ENCODE assay signal across 35 cellular contexts in the genomic region with DNA sequence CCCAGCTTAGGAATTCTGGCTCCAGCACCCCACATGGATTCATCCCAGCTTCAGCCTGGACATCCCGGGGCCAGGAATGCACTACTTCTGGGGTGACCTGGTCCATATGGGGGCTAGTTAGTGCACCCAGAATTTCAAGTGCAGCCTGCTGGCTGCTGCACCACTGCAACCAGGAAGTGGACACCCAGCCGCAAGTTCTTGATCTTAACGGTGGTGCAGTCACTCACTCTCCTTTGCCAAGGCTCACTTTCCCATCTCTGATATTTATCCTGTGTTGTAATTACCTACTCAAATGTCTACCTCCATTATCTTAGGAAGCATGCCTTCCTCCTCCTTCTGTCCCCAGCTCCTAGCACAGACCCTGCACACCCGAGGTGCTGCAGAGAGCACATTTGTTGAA.
"Had no signal": no experiment of that assay in that cellular context is flagged by ENCODE, and none has a peak within 500 bp of the region (broad histone marks: within the 10 kb centered on the region; RNA-seq: fewer than 3 reads in every experiment).

No MANE protein-coding gene starts in this region.

- H3K27me3 ChIP-seq: adrenal gland, cardiac muscle cell, colonic mucosa, dorsolateral prefrontal cortex, gastrocnemius medialis, ovary, sigmoid colon, thyroid gland, upper lobe of left lung, vagina had no signal

- H3K4me1 Mint-ChIP-seq: activated naive CD8-positive, alpha-beta T cell treated with anti-CD3 and anti-CD28 coated beads for 36 hours; nephron; stimulated activated memory B cell treated with anti-CD40 and anti-IgM and Interleukin-4, amounts not matched to agents 10 μg/mL and 1 μg/mL and 100 μg/mL, for 72 hours; stimulated activated naive CD8-positive, alpha-beta T cell treated with anti-CD3 and anti-CD28 coated beads, Interleukin-15, amount 100 ng/mL, for 72 hours had no signal

- H3K4me3 Mint-ChIP-seq: activated naive CD4-positive, alpha-beta T cell treated with anti-CD3 and anti-CD28 coated beads for 36 hours; activated naive CD8-positive, alpha-beta T cell treated with anti-CD3 and anti-CD28 coated beads for 36 hours; brain; nephron; stimulated activated memory B cell treated with anti-CD40 and anti-IgM and Interleukin-4, amounts not matched to agents 10 μg/mL and 1 μg/mL and 100 μg/mL, for 72 hours; stimulated activated naive CD8-positive, alpha-beta T cell treated with anti-CD3 and anti-CD28 coated beads, Interleukin-15, amount 100 ng/mL, for 72 hours; T-helper 17 cell had no signal

- H3K27ac Mint-ChIP-seq: activated naive CD4-positive, alpha-beta T cell treated with anti-CD3 and anti-CD28 coated beads for 36 hours; activated naive CD8-positive, alpha-beta T cell treated with anti-CD3 and anti-CD28 coated beads for 36 hours; nephron; stimulated activated memory B cell treated with anti-CD40 and anti-IgM and Interleukin-4, amounts not matched to agents 10 μg/mL and 1 μg/mL and 100 μg/mL, for 72 hours; T-helper 17 cell had no signal

- H3K9me3 Mint-ChIP-seq: activated naive CD4-positive, alpha-beta T cell treated with anti-CD3 and anti-CD28 coated beads for 36 hours; activated naive CD8-positive, alpha-beta T cell treated with anti-CD3 and anti-CD28 coated beads for 36 hours; brain; nephron; stimulated activated memory B cell treated with anti-CD40 and anti-IgM and Interleukin-4, amounts not matched to agents 10 μg/mL and 1 μg/mL and 100 μg/mL, for 72 hours; stimulated activated naive CD8-positive, alpha-beta T cell treated with anti-CD3 and anti-CD28 coated beads, Interleukin-15, amount 100 ng/mL, for 72 hours had no signal

- H3K27ac ChIP-seq: adrenal gland, cardiac muscle cell, colonic mucosa, dorsolateral prefrontal cortex, gastrocnemius medialis, left ventricle myocardium inferior, ovary, psoas muscle, sigmoid colon, thyroid gland, upper lobe of left lung, vagina, WERI-Rb-1 had no signal

- H3K4me1 ChIP-seq: colonic mucosa, gastrocnemius medialis, left ventricle myocardium inferior, psoas muscle, thyroid gland, upper lobe of left lung, vagina had no signal

- H3K36me3 ChIP-seq: adrenal gland, cardiac muscle cell, colonic mucosa, gastrocnemius medialis, left ventricle myocardium inferior, ovary, sigmoid colon, thyroid gland, upper lobe of left lung, vagina, WERI-Rb-1 had no signal

- H3K4me3 ChIP-seq: adrenal gland, cardiac muscle cell, colonic mucosa, dorsolateral prefrontal cortex, gastrocnemius medialis, left ventricle myocardium inferior, lung, ovary, psoas muscle, sigmoid colon, thyroid gland, upper lobe of left lung, vagina had no signal

- H3K27me3 Mint-ChIP-seq: activated naive CD8-positive, alpha-beta T cell treated with anti-CD3 and anti-CD28 coated beads for 36 hours; stimulated activated memory B cell treated with anti-CD40 and anti-IgM and Interleukin-4, amounts not matched to agents 10 μg/mL and 1 μg/mL and 100 μg/mL, for 72 hours; stimulated activated naive CD8-positive, alpha-beta T cell treated with anti-CD3 and anti-CD28 coated beads, Interleukin-15, amount 100 ng/mL, for 72 hours; T-helper 17 cell had no signal

- H3K9me3 ChIP-seq: adrenal gland, colonic mucosa, gastrocnemius medialis, left ventricle myocardium inferior, ovary, psoas muscle, sigmoid colon, thyroid gland, upper lobe of left lung, vagina had no signal

- FAIRE-seq: islet of Langerhans, small intestine had no signal

- H3K36me3 Mint-ChIP-seq: brain had no signal

- DNase-seq: activated CD4-positive, alpha-beta T cell treated with anti-CD3 and anti-CD28 coated beads for 48 hours; activated CD4-positive, alpha-beta T cell treated with anti-CD3 and anti-CD28 coated beads, Interleukin-2, amount 50 U/mL, for 48 hours; activated CD8-positive, alpha-beta memory T cell treated with anti-CD3 and anti-CD28 coated beads for 24 hours; activated effector memory CD4-positive, alpha-beta T cell treated with Interleukin-2 at 50 U/mL for 16 hours; activated naive CD4-positive, alpha-beta T cell treated with anti-CD3 and anti-CD28 coated beads for 36 hours; activated naive CD8-positive, alpha-beta T cell treated with anti-CD3 and anti-CD28 coated beads for 36 hours; adrenal gland; aorta; cerebellar nuclear complex; colonic mucosa; dorsolateral prefrontal cortex; effector memory CD4-positive, alpha-beta T cell; erythroblast; gastrocnemius medialis; glutamatergic neuron; left ventricle myocardium inferior; ovary; psoas muscle; sigmoid colon; small intestine; stimulated activated CD4-positive, alpha-beta T cell treated with anti-CD3 and anti-CD28 coated beads, Interleukin-4, amount 100 ng/mL, for 4 hours; stimulated activated CD8-positive, alpha-beta memory T cell treated with anti-CD3 and anti-CD28 coated beads, Interleukin-4, amount 100 ng/mL, for 48 hours; stimulated activated naive CD8-positive, alpha-beta T cell treated with anti-CD3 and anti-CD28 coated beads, Interleukin-15, amount 100 ng/mL, for 72 hours; substantia nigra; T-helper 17 cell; thyroid gland; WERI-Rb-1 had no signal
